ENCODE assay signal across 11 cellular contexts in genomic region chr9:33107762-33108161, GRCh38. TPM values are rescaled to one million over a fixed set of nuclear protein-coding genes. Genes with fewer than 3 reads are reported as not detected.
DNase-seq lines count a peak whose midpoint lies in the region; ATAC-seq, FAIRE-seq and TF ChIP-seq lines count a peak whose summit lies in the region.
"Had no signal": no experiment of that assay in that cellular context is flagged by ENCODE, and none has a peak within 500 bp of the region (broad histone marks: within the 10 kb centered on the region; RNA-seq: fewer than 3 reads in every experiment).

No MANE protein-coding gene starts in this region.

- DNase-seq in GM12891 (ENCODE audit: insufficient read length, low spot score) = no peak
- no peak for DNase-seq in astrocyte (ENCODE audit: low read depth)
- no peak for DNase-seq in left lung
- no peak for DNase-seq in stimulated activated effector memory CD8-positive, alpha-beta T cell treated with anti-CD3 and anti-CD28 coated beads, Interleukin-12 subunit alpha, Interleukin-12 subunit beta, amount 100 ng/mL, for 72 hours (ENCODE audit: low spot score in 2 of 2)
- DNase-seq in NCI-H774 (lab: John Stamatoyannopoulos, UW) = no peak
- DNase-seq in activated CD8-positive, alpha-beta memory T cell treated with anti-CD3 and anti-CD28 coated beads, Interleukin-2, amount 50 U/mL, for 4 hours = no peak
- DNase-seq in SKM-1 treated with dmso at 0.1 percent for 144 hours (lab: John Stamatoyannopoulos, UW; ENCODE audit: unreplicated experiment) = no peak
- DNase-seq: activated T-cell treated with anti-CD3 and anti-CD28 coated beads, Interleukin-2, amount 50 U/mL, for 4 hours; naive thymus-derived CD8-positive, alpha-beta T cell; NCI-H446 treated with DMSO at 0.1 percent for 48 hours had no signal

- H3K4me3 Mint-ChIP-seq in astrocyte (ENCODE audit: unreplicated experiment) = no peak overlapping the region
- H3K4me3 Mint-ChIP-seq in stimulated activated effector memory CD8-positive, alpha-beta T cell treated with anti-CD3 and anti-CD28 coated beads, Interleukin-12 subunit alpha, Interleukin-12 subunit beta, amount 100 ng/mL, for 72 hours = no peak overlapping the region
- H3K4me3 Mint-ChIP-seq: activated T-cell treated with anti-CD3 and anti-CD28 coated beads, Interleukin-2, amount 50 U/mL, for 4 hours; naive thymus-derived CD8-positive, alpha-beta T cell had no signal

- TF ChIP-seq POLR2A in GM12891 (IDR thresholded peaks at IDR 0.05; ENCODE audit: low read depth, low read length) = no peak

- H3K36me3 ChIP-seq in astrocyte (ENCODE audit: insufficient read depth, low read length) (peaks cover 2% of the 10 kb centered on the region), left lung (peaks cover 0 to 27% of the 10 kb centered on the region in 2 donors)

- intact Hi-C loops in left lung (cut with DNase I) = no loop called here

- FAIRE-seq in GM12891 (lab: Jason Lieb, UNC) (peak; percentile 55), astrocyte (lab: Jason Lieb, UNC) (no peak)

- H2AFZ ChIP-seq in astrocyte (ENCODE audit: low read depth, low read length) = peak overlapping the region; percentile 37

- H3K9ac ChIP-seq in astrocyte (ENCODE audit: low read length) = peak overlapping the region; percentile 58

- peaks cover 22% of the 10 kb centered on the region for H3K4me1 ChIP-seq in astrocyte (ENCODE audit: insufficient read depth, low read length)
- H3K4me1 ChIP-seq in left lung = peaks cover 6 to 12% of the 10 kb centered on the region in 2 donors

- no peaks in the 10 kb centered on the region for H3K27me3 Mint-ChIP-seq in astrocyte (ENCODE audit: low read depth, unreplicated experiment)
- H3K27me3 Mint-ChIP-seq: naive thymus-derived CD8-positive, alpha-beta T cell had no signal

- H3K4me3 ChIP-seq in astrocyte (ENCODE audit: insufficient read depth, low read depth, low read length) (no peak overlapping the region), left lung (no peak overlapping the region)

- H3K9me3 Mint-ChIP-seq in astrocyte (ENCODE audit: unreplicated experiment) = peaks cover 2% of the 10 kb centered on the region
- H3K9me3 Mint-ChIP-seq in stimulated activated effector memory CD8-positive, alpha-beta T cell treated with anti-CD3 and anti-CD28 coated beads, Interleukin-12 subunit alpha, Interleukin-12 subunit beta, amount 100 ng/mL, for 72 hours = no peaks in the 10 kb centered on the region
- H3K9me3 Mint-ChIP-seq: activated T-cell treated with anti-CD3 and anti-CD28 coated beads, Interleukin-2, amount 50 U/mL, for 4 hours; naive thymus-derived CD8-positive, alpha-beta T cell had no signal

- H3K27ac ChIP-seq in astrocyte (ENCODE audit: low read depth, low read length) (peak overlapping the region; percentile 81), left lung (peak overlapping the region; percentile 59 to 67)

- H3K79me2 ChIP-seq in astrocyte (ENCODE audit: insufficient read depth, low read length) = no peaks in the 10 kb centered on the region

- no peaks in the 10 kb centered on the region for H3K9me3 ChIP-seq in astrocyte (ENCODE audit: insufficient read depth, low read depth, low read length)
- H3K9me3 ChIP-seq in left lung = no peaks in the 10 kb centered on the region

- H3K27me3 ChIP-seq in astrocyte (ENCODE audit: insufficient read depth, low read length) = no peaks in the 10 kb centered on the region
- no peaks in the 10 kb centered on the region for H3K27me3 ChIP-seq in left lung

- H3K27ac Mint-ChIP-seq in astrocyte (ENCODE audit: unreplicated experiment) = peak overlapping the region; percentile 99
- H3K27ac Mint-ChIP-seq in stimulated activated effector memory CD8-positive, alpha-beta T cell treated with anti-CD3 and anti-CD28 coated beads, Interleukin-12 subunit alpha, Interleukin-12 subunit beta, amount 100 ng/mL, for 72 hours = peak overlapping the region; percentile 85

- H3K4me1 Mint-ChIP-seq in astrocyte (ENCODE audit: low read depth, unreplicated experiment) = peaks cover 46% of the 10 kb centered on the region
- H3K4me1 Mint-ChIP-seq in stimulated activated effector memory CD8-positive, alpha-beta T cell treated with anti-CD3 and anti-CD28 coated beads, Interleukin-12 subunit alpha, Interleukin-12 subunit beta, amount 100 ng/mL, for 72 hours = peaks cover 28% of the 10 kb centered on the region

- H4K20me1 ChIP-seq in astrocyte (ENCODE audit: insufficient read depth, low read length) = no peaks in the 10 kb centered on the region

- H3K36me3 Mint-ChIP-seq in astrocyte (ENCODE audit: low read depth, unreplicated experiment) = peaks cover 9% of the 10 kb centered on the region
- peaks cover 46% of the 10 kb centered on the region for H3K36me3 Mint-ChIP-seq in stimulated activated effector memory CD8-positive, alpha-beta T cell treated with anti-CD3 and anti-CD28 coated beads, Interleukin-12 subunit alpha, Interleukin-12 subunit beta, amount 100 ng/mL, for 72 hours

- ATAC-seq in left lung = no peak
- no peak for ATAC-seq in stimulated activated effector memory CD8-positive, alpha-beta T cell treated with anti-CD3 and anti-CD28 coated beads, Interleukin-12 subunit alpha, Interleukin-12 subunit beta, amount 100 ng/mL, for 72 hours
- no peak for ATAC-seq in GM21526 (IDR thresholded peaks at IDR 0.05; ENCODE audit: low FRiP score, unreplicated experiment)
- ATAC-seq: activated T-cell treated with anti-CD3 and anti-CD28 coated beads, Interleukin-2, amount 50 U/mL, for 4 hours; naive thymus-derived CD8-positive, alpha-beta T cell had no signal

- H3K4me2 ChIP-seq in astrocyte (ENCODE audit: low read length) = peak overlapping the region; percentile 48

- TF ChIP-seq CTCF in astrocyte (IDR thresholded peaks at IDR 0.05; ENCODE audit: insufficient read depth, low read depth, low read length) (no peak), left lung (IDR thresholded peaks at IDR 0.05) (no peak)

TF ChIP-seq in GM12891, 5 proteins besides CTCF, POLR2A, EP300 and RAD21:
- TF ChIP-seq PAX5 (IDR thresholded peaks at IDR 0.05; ENCODE audit: insufficient read depth, low read length, severe bottlenecking) (no peak), POLR2AphosphoS5 (IDR thresholded peaks at IDR 0.05; ENCODE audit: low read depth, low read length) (no peak; the same call in 1 of the 2 replicates), SPI1 (IDR thresholded peaks at IDR 0.05; ENCODE audit: low read depth, low read length) (no peak), TAF1 (IDR thresholded peaks at IDR 0.05; ENCODE audit: low read depth, low read length) (no peak), POU2F2 (IDR thresholded peaks at IDR 0.05; ENCODE audit: low read depth, low read length) (no peak)

RNA-seq across cellular contexts. Expression of gene SMU1, which starts 31.3 kb away (rescaled TPM):
- polyA plus RNA-seq in GM12891 (2012; ENCODE audit: low read depth, missing spikeins) = 11.9 TPM
- total RNA-seq in astrocyte (21.5 and 22.9 TPM in 2 replicates), left lung (10 to 100 TPM; 17.3 to 19.0 TPM)

RNA-seq across cellular contexts. Expression of gene B4GALT1, which starts 59.4 kb away (rescaled TPM):
- polyA plus RNA-seq in GM12891 (2012; ENCODE audit: low read depth, missing spikeins) = 35.2 TPM
- total RNA-seq in astrocyte (93.1 and 103 TPM in 2 replicates), left lung (100 to 1,000 TPM in 1 of 2 donors, 10 to 100 TPM in 1; 83.6 to 107 TPM)
